8 cellular contexts compared by ENCODE assay signal in the genomic region with DNA sequence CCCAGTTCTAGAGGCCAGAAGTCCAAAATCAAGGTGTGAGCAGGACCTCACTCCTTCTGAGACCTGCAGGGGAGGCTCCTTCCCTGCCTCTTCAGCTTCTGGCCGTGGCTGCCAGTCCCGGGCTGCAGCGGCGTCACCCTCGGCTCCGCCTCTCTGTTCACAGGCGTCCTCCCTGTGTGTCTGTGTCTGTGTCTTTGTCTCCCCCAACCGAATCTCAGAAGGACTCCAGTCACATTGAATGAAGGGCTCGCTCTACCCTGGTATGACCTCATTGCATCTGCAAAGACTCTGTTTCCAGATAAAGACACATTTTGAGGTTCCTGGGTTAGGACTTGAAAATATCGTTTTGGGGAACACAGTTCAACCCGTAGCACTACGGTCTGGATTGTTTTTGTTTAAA. TPM values are rescaled to one million over a fixed set of nuclear protein-coding genes. Genes with fewer than 3 reads are reported as not detected.
DNase-seq lines count a peak whose midpoint lies in the region; ATAC-seq and TF ChIP-seq lines count a peak whose summit lies in the region.

No MANE protein-coding gene starts in this region.

- H2AFZ ChIP-seq in IMR-90 (replicated peaks; ENCODE audit: low read length, poor library complexity): no peak overlapping the region

- H2AK9ac ChIP-seq in IMR-90 (replicated peaks; ENCODE audit: low read depth, low read length, poor library complexity): no peak overlapping the region

- intact Hi-C loops in IMR-90 (cut with micrococcal nuclease): no loop called here
- intact Hi-C loops in adrenal gland (cut with DNase I): no loop called here

- H2BK15ac ChIP-seq in IMR-90 (ENCODE audit: low read depth, low read length): no peak overlapping the region

- dilution Hi-C loops in IMR-90 (cut with HindIII; ENCODE audit: low sequenced_read_pairs, unreplicated experiment): no loop called here

- no peak overlapping the region for H3K18ac ChIP-seq in IMR-90 (ENCODE audit: low read depth, low read length)

- H3K27me3 ChIP-seq in IMR-90 (ENCODE audit: control insufficient read depth, insufficient read depth, low read length): peaks cover 6% of the 10 kb centered on the region
- no peaks in the 10 kb centered on the region for H3K27me3 ChIP-seq in adrenal gland
- H3K27me3 ChIP-seq in iPS-15b (ENCODE audit: control insufficient read depth, insufficient read depth, low read length): no peaks in the 10 kb centered on the region

- in situ Hi-C loops in IMR-90 (cut with MboI; ENCODE audit: low sequenced_read_pairs): no loop called here

- H3K4me1 ChIP-seq in IMR-90 (ENCODE audit: control insufficient read depth, insufficient read depth, low read length) (no peaks in the 10 kb centered on the region), adrenal gland (replicated peaks in 1 of 2) (peaks cover 0 to 5% of the 10 kb centered on the region in 2 donors), iPS-15b (ENCODE audit: control insufficient read depth, insufficient read depth, low read length) (no peaks in the 10 kb centered on the region)

- no TSS peak for BruUV-seq in IMR-90 (replicated peaks; lab: Mats Ljungman, UMichigan)

- H3K9me3 ChIP-seq in IMR-90 (ENCODE audit: control insufficient read depth, insufficient read depth, low read length) (no peaks in the 10 kb centered on the region), adrenal gland (replicated peaks in 1 of 3) (no peaks in the 10 kb centered on the region), iPS-15b (ENCODE audit: control insufficient read depth, insufficient read depth, low read length) (no peaks in the 10 kb centered on the region)

- WGBS in IMR-90 (ENCODE audit: extremely low coverage in 2 of 2, insufficient read length in 1 of 2), 2 experiments: no CpG with 5 or more reads among the region's 12 CpGs
- 13 to 15% (median 15%) methylated on average over 10 to 12 of the region's 12 CpGs for WGBS in adrenal gland, 4 donors

- H3K4ac ChIP-seq in IMR-90 (ENCODE audit: low read depth, low read length): no peak overlapping the region

- TF ChIP-seq POLR2A in IMR-90 (IDR thresholded peaks at IDR 0.05; ENCODE audit: low read depth, low read length) (no peak), adrenal gland (IDR thresholded peaks at IDR 0.05) (no peak)

- no peak overlapping the region for H3K9ac ChIP-seq in IMR-90 (ENCODE audit: low read depth, low read length)
- H3K9ac ChIP-seq in iPS-15b (ENCODE audit: low read depth, low read length): no peak overlapping the region

- H3K36me3 ChIP-seq in IMR-90 (ENCODE audit: control insufficient read depth, insufficient read depth, low read length) (no peaks in the 10 kb centered on the region), adrenal gland (replicated peaks in 1 of 2) (no peaks in the 10 kb centered on the region), iPS-15b (ENCODE audit: control insufficient read depth, insufficient read depth, low read length) (no peaks in the 10 kb centered on the region)

- H2AK5ac ChIP-seq in IMR-90 (ENCODE audit: low read depth, low read length): no peak overlapping the region

- CTCF ChIA-PET in IMR-90 (lab: Yijun Ruan, JAX): no interaction called here

- H2BK5ac ChIP-seq in IMR-90 (ENCODE audit: low read depth, low read length, poor library complexity, severe bottlenecking): no peak overlapping the region

- no peak for TF ChIP-seq RAD21 in IMR-90 (IDR thresholded peaks at IDR 0.05; ENCODE audit: low read length)

- H3K14ac ChIP-seq in IMR-90 (replicated peaks; ENCODE audit: low read depth, low read length): no peak overlapping the region

- H4K8ac ChIP-seq in IMR-90 (ENCODE audit: low read depth in 2 of 2, low read length in 2 of 2): no peak overlapping the region

- H3K79me1 ChIP-seq in IMR-90 (ENCODE audit: low read depth in 1 of 2, low read length in 2 of 2): no peaks in the 10 kb centered on the region

- no peak overlapping the region for H3K23ac ChIP-seq in IMR-90 (ENCODE audit: low read depth, low read length)

- no peak overlapping the region for H3K56ac ChIP-seq in IMR-90 (ENCODE audit: extremely low read depth, insufficient read depth, low read length)

- H4K91ac ChIP-seq in IMR-90 (ENCODE audit: insufficient read depth, low read depth, low read length): no peak overlapping the region

- H3K4me3 ChIP-seq in IMR-90 (ENCODE audit: insufficient read depth, low read depth, low read length) (no peak overlapping the region), adrenal gland (no peak overlapping the region), iPS-15b (ENCODE audit: low read depth, low read length) (peak overlapping the region; percentile 10)

- H4K20me1 ChIP-seq in IMR-90 (ENCODE audit: insufficient read depth, low read length): no peaks in the 10 kb centered on the region

- H2BK120ac ChIP-seq in IMR-90 (ENCODE audit: low read depth, low read length): no peak overlapping the region

- TF ChIP-seq CTCF in IMR-90 (conservative IDR thresholded peaks at IDR 0.05; ENCODE audit: low read depth, low read length): no peak
- peak in 4 of 6 experiments; percentile 12 to 36 (median 33) for TF ChIP-seq CTCF in adrenal gland (IDR thresholded peaks at IDR 0.05)

- H3K9me1 ChIP-seq in IMR-90 (ENCODE audit: insufficient read depth, low read length): no peaks in the 10 kb centered on the region

- no peak overlapping the region for H2BK20ac ChIP-seq in IMR-90 (ENCODE audit: low read depth, low read length)

- H3K27ac ChIP-seq in IMR-90 (ENCODE audit: insufficient read depth, low read length): no peak overlapping the region
- no peak overlapping the region for H3K27ac ChIP-seq in adrenal gland

- POLR2A ChIA-PET in IMR-90 (lab: Charles Lee; ENCODE audit: unreplicated experiment): no interaction called here

- H4K5ac ChIP-seq in IMR-90 (ENCODE audit: low read depth, low read length): no peak overlapping the region

- peak; percentile 38 for DNase-seq in GF-D8 (lab: John Stamatoyannopoulos, UW)
- DNase-seq in IMR-90: no peak
- DNase-seq in SHP77 treated with DMSO at 0.1 percent for 48 hours (lab: John Stamatoyannopoulos, UW): peak; percentile 5
- peak; percentile 33 to 76 (median 55) for DNase-seq in adrenal gland
- DNase-seq in stimulated activated CD4-positive, alpha-beta T cell treated with anti-CD3 and anti-CD28 coated beads, Interleukin-2, amount 100 ng/mL, for 24 hours: peak; percentile 32 to 53
- no peak for DNase-seq in dedifferentiated amniotic fluid mesenchymal stem cell (ENCODE audit: extremely low spot score)

- 0 out of 2 replicates have a peak overlapping the region, but pooled peaks have one; percentile 9 for H3K4me2 ChIP-seq in IMR-90 (ENCODE audit: low read depth, low read length)

- ATAC-seq in IMR-90 (ENCODE audit: low read depth) (peak; percentile 44), HG03457 (IDR thresholded peaks at IDR 0.05; ENCODE audit: unreplicated experiment) (no peak)

TF ChIP-seq in IMR-90, 13 proteins besides CTCF, POLR2A, EP300 and RAD21:
- TF ChIP-seq, protein P1, sequence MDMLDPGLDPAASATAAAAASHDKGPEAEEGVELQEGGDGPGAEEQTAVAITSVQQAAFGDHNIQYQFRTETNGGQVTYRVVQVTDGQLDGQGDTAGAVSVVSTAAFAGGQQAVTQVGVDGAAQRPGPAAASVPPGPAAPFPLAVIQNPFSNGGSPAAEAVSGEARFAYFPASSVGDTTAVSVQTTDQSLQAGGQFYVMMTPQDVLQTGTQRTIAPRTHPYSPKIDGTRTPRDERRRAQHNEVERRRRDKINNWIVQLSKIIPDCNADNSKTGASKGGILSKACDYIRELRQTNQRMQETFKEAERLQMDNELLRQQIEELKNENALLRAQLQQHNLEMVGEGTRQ (IDR thresholded peaks at IDR 0.05; ENCODE audit: low read depth, low read length): no peak
- TF ChIP-seq SMC3 (IDR thresholded peaks at IDR 0.05; ENCODE audit: low read depth, low read length) (no peak), NFE2L2 (IDR thresholded peaks at IDR 0.05; ENCODE audit: low read depth, low read length) (no peak), RCOR1 (IDR thresholded peaks at IDR 0.05; ENCODE audit: insufficient replicate concordance, low read length) (no peak), FOS (IDR thresholded peaks at IDR 0.05; ENCODE audit: low read depth, low read length) (no peak), CHD1 (IDR thresholded peaks at IDR 0.05; ENCODE audit: low read depth, low read length) (no peak), MXI1 (IDR thresholded peaks at IDR 0.05; ENCODE audit: borderline replicate concordance, low read depth, low read length) (no peak), MAFK (IDR thresholded peaks at IDR 0.05; ENCODE audit: low read depth, low read length) (no peak), MAZ (IDR thresholded peaks at IDR 0.05; ENCODE audit: borderline replicate concordance, low read depth, low read length) (no peak), CEBPB (IDR thresholded peaks at IDR 0.05; ENCODE audit: low read depth, low read length) (no peak), RFX5 (IDR thresholded peaks at IDR 0.05; ENCODE audit: low read depth, low read length) (no peak), BHLHE40 (IDR thresholded peaks at IDR 0.05; ENCODE audit: low read depth, low read length) (no peak)
- TF ChIP-seq, protein P2, sequence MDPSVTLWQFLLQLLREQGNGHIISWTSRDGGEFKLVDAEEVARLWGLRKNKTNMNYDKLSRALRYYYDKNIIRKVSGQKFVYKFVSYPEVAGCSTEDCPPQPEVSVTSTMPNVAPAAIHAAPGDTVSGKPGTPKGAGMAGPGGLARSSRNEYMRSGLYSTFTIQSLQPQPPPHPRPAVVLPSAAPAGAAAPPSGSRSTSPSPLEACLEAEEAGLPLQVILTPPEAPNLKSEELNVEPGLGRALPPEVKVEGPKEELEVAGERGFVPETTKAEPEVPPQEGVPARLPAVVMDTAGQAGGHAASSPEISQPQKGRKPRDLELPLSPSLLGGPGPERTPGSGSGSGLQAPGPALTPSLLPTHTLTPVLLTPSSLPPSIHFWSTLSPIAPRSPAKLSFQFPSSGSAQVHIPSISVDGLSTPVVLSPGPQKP (IDR thresholded peaks at IDR 0.05; ENCODE audit: borderline replicate concordance, low read depth, low read length): no peak

RNA-seq across cellular contexts. Expression of a gene that starts 33.1 kb away (rescaled TPM):
- 24.4 and 31.9 TPM in 2 replicates for total RNA-seq in IMR-90 (2012; rRNA removed)
- polyA plus RNA-seq in IMR-90 (2012; rRNA removed): 23.2 and 29.3 TPM in 2 replicates
- polyA plus RNA-seq in IMR-90 (2012; cell fraction: cytosol; rRNA removed): 17.7 TPM in 2 replicates
- 12.2 and 40.3 TPM in 2 replicates for polyA plus RNA-seq in IMR-90 (2012; cell fraction: nucleus; rRNA removed; ENCODE audit: low replicate concordance)
- 10 to 100 TPM; 25.7 to 51.3 (median 42.1) TPM for total RNA-seq in adrenal gland
- polyA plus RNA-seq in adrenal gland: 10 to 100 TPM; 23.2 to 43.1 (median 26.6) TPM

RNA-seq across cellular contexts. Expression of a gene that starts 36.1 kb away (rescaled TPM):
- total RNA-seq in IMR-90 (2012; rRNA removed) (not detected in 2 replicates), adrenal gland (not detected)
- polyA plus RNA-seq in IMR-90 (2012; rRNA removed) (not detected in 2 replicates), adrenal gland (not detected)
- polyA plus RNA-seq in IMR-90 (2012; cell fraction: cytosol; rRNA removed): not detected in 2 replicates
- not detected in 2 replicates for polyA plus RNA-seq in IMR-90 (2012; cell fraction: nucleus; rRNA removed; ENCODE audit: low replicate concordance)

Comparison
In these comparisons a context has a peak if more than half of its experiments do, and no peak if none do; other contexts are left out.
1. DNase-seq: peak in GF-D8 (single experiment), SHP77 treated with DMSO at 0.1 percent for 48 hours (single experiment), adrenal gland (7 of 7) and stimulated activated CD4-positive, alpha-beta T cell treated with anti-CD3 and anti-CD28 coated beads, Interleukin-2, amount 100 ng/mL, for 24 hours (2 of 2); none in IMR-90 (single experiment) and dedifferentiated amniotic fluid mesenchymal stem cell (single experiment).